In genomic region chr12:47394070-47394469, GRCh38 we compare ENCODE assay signal across 13 cellular contexts.
A peak's percentile ranks its signal among the peaks of the same experiment; 100 is the strongest.
DNase-seq lines count a peak whose midpoint lies in the region; ATAC-seq and TF ChIP-seq lines count a peak whose summit lies in the region.
"Had no signal": no experiment of that assay in that cellular context is flagged by ENCODE, and none has a peak within 500 bp of the region (broad histone marks: within the 10 kb centered on the region; RNA-seq: fewer than 3 reads in every experiment).

No MANE protein-coding gene starts in this region.

- WGBS in IMR-90 (ENCODE audit: extremely low coverage in 2 of 2, insufficient read length in 1 of 2), 2 experiments = 67% methylated on average over 1 of the region's 4 CpGs; no CpG with 5 or more reads in 1 of the 2 experiments

- intact Hi-C loops in CD4-positive, alpha-beta memory T cell (cut with micrococcal nuclease) = no loop called here
- intact Hi-C loops in IMR-90 (cut with micrococcal nuclease) = no loop called here
- intact Hi-C loops in activated T-helper 1 cell treated with anti-CD3 and anti-CD28 coated beads, Interleukin-12 subunit alpha, Interleukin-12 subunit beta, Interleukin-2, Interleukin-4 antibody, amounts not matched to agents 30 ng/mL and 10 ng/mL and 1 ng/mL, durations not matched to agents 14 hours and 24 hours and 36 hours (cut with micrococcal nuclease) = loop anchor here (2.0 to 10.0 kb wide), 4 partner anchors 421 to 1179 kb away; partner anchors contain the start of gene HDAC7
- intact Hi-C loops in naive thymus-derived CD4-positive, alpha-beta T cell (cut with micrococcal nuclease) = loop anchor here (5.0 to 10.0 kb wide), 3 partner anchors 49 to 1177 kb away; no protein-coding TSS in a partner anchor

- H3K27ac ChIP-seq in CD4-positive, alpha-beta memory T cell (ENCODE audit: low read depth, low read length) = peak overlapping the region; percentile 59
- no peak overlapping the region for H3K27ac ChIP-seq in IMR-90 (ENCODE audit: insufficient read depth, low read length)
- H3K27ac ChIP-seq in naive thymus-derived CD4-positive, alpha-beta T cell (ENCODE audit: low read depth, low read length) = peak overlapping the region; percentile 2
- H3K27ac ChIP-seq in WERI-Rb-1 = no peak overlapping the region

- dilution Hi-C loops in IMR-90 (cut with HindIII; ENCODE audit: low sequenced_read_pairs, unreplicated experiment) = no loop called here

- no peak for ATAC-seq in IMR-90 (ENCODE audit: low read depth)
- ATAC-seq in naive thymus-derived CD4-positive, alpha-beta T cell = no peak
- ATAC-seq: left lobe of liver had no signal

- no peak overlapping the region for H3K4me2 ChIP-seq in IMR-90 (ENCODE audit: low read depth, low read length)

- H3K14ac ChIP-seq in IMR-90 (replicated peaks; ENCODE audit: low read depth, low read length) = 0 out of 2 replicates have a peak overlapping the region, but pooled peaks have one; percentile 9

- peak overlapping the region; percentile 47 for H2BK120ac ChIP-seq in IMR-90 (ENCODE audit: low read depth, low read length)

- H3K23ac ChIP-seq in IMR-90 (ENCODE audit: low read depth, low read length) = no peak overlapping the region

- no peak overlapping the region for H2BK5ac ChIP-seq in IMR-90 (ENCODE audit: low read depth, low read length, poor library complexity, severe bottlenecking)

- H3K56ac ChIP-seq in IMR-90 (ENCODE audit: extremely low read depth, insufficient read depth, low read length) = no peak overlapping the region

- H3K9ac ChIP-seq in IMR-90 (ENCODE audit: low read depth, low read length) = no peak overlapping the region

- no peaks in the 10 kb centered on the region for H3K27me3 Mint-ChIP-seq in CD4-positive, alpha-beta memory T cell
- H3K27me3 Mint-ChIP-seq in activated T-helper 1 cell treated with anti-CD3 and anti-CD28 coated beads, Interleukin-12 subunit alpha, Interleukin-12 subunit beta, Interleukin-2, Interleukin-4 antibody, amounts not matched to agents 30 ng/mL and 10 ng/mL and 1 ng/mL, durations not matched to agents 14 hours and 24 hours and 36 hours (ENCODE audit: insufficient read depth) = no peaks in the 10 kb centered on the region
- no peaks in the 10 kb centered on the region for H3K27me3 Mint-ChIP-seq in naive thymus-derived CD4-positive, alpha-beta T cell

- no peak for TF ChIP-seq POLR2A in IMR-90 (IDR thresholded peaks at IDR 0.05; ENCODE audit: low read depth, low read length)

- H4K5ac ChIP-seq in IMR-90 (ENCODE audit: low read depth, low read length) = peak overlapping the region; percentile 86

- no peak overlapping the region for H2BK15ac ChIP-seq in IMR-90 (ENCODE audit: low read depth, low read length)

- peak overlapping the region; percentile 48; the same call in 1 of the 2 replicates for H2BK20ac ChIP-seq in IMR-90 (ENCODE audit: low read depth, low read length)

- no peaks in the 10 kb centered on the region for H3K36me3 ChIP-seq in CD4-positive, alpha-beta memory T cell (ENCODE audit: insufficient read depth, low read length)
- H3K36me3 ChIP-seq in IMR-90 (ENCODE audit: control insufficient read depth, insufficient read depth, low read length) (no peaks in the 10 kb centered on the region), WERI-Rb-1 (no peaks in the 10 kb centered on the region)
- no peaks in the 10 kb centered on the region for H3K36me3 ChIP-seq in naive thymus-derived CD4-positive, alpha-beta T cell (ENCODE audit: control insufficient read depth in 2 of 3, insufficient read depth in 3 of 3, low read length in 3 of 3)
- H3K36me3 ChIP-seq: brain microvascular endothelial cell had no signal

- H3K27me3 ChIP-seq in CD4-positive, alpha-beta memory T cell (ENCODE audit: insufficient read depth, low read length) = no peaks in the 10 kb centered on the region
- H3K27me3 ChIP-seq in IMR-90 (ENCODE audit: control insufficient read depth, insufficient read depth, low read length) (no peaks in the 10 kb centered on the region), WERI-Rb-1 (ENCODE audit: insufficient read depth, low read depth, severe bottlenecking) (peaks cover 9% of the 10 kb centered on the region)
- no peaks in the 10 kb centered on the region for H3K27me3 ChIP-seq in naive thymus-derived CD4-positive, alpha-beta T cell (ENCODE audit: control insufficient read depth in 2 of 2, insufficient read depth in 2 of 2, low read length in 2 of 2)
- H3K27me3 ChIP-seq: brain microvascular endothelial cell had no signal

- DNase-seq in CD4-positive, alpha-beta memory T cell = peak in 1 of 5 donors; percentile 49
- DNase-seq in IMR-90 (no peak), NCI-H2196 treated with DMSO at 0.1 percent for 48 hours (lab: John Stamatoyannopoulos, UW; ENCODE audit: unreplicated experiment) (no peak), SW480 (ENCODE audit: low spot score) (no peak), NCI-H524 (lab: John Stamatoyannopoulos, UW) (no peak), WERI-Rb-1 (no peak)
- DNase-seq in activated T-helper 1 cell treated with anti-CD3 and anti-CD28 coated beads, Interleukin-12 subunit alpha, Interleukin-12 subunit beta, Interleukin-2, Interleukin-4 antibody, amounts not matched to agents 30 ng/mL and 10 ng/mL and 1 ng/mL, durations not matched to agents 14 hours and 24 hours and 36 hours (ENCODE audit: low spot score) = no peak
- DNase-seq in naive thymus-derived CD4-positive, alpha-beta T cell = peak in 1 of 9 donors; percentile 40
- DNase-seq: brain microvascular endothelial cell, glutamatergic neuron, NCI-H526 treated with DMSO at 0.1 percent for 48 hours had no signal

- H3K18ac ChIP-seq in IMR-90 (ENCODE audit: low read depth, low read length) = 0 out of 2 replicates have a peak overlapping the region, but pooled peaks have one; percentile 16

- TF ChIP-seq RAD21 in IMR-90 (IDR thresholded peaks at IDR 0.05; ENCODE audit: low read length) = no peak

- peaks cover 71% of the 10 kb centered on the region for H3K4me1 ChIP-seq in CD4-positive, alpha-beta memory T cell (ENCODE audit: insufficient read depth, low read length)
- peaks cover 4% of the 10 kb centered on the region; the same call in 1 of the 2 replicates for H3K4me1 ChIP-seq in IMR-90 (ENCODE audit: control insufficient read depth, insufficient read depth, low read length)
- peaks cover 63 to 69% of the 10 kb centered on the region in 2 donors for H3K4me1 ChIP-seq in naive thymus-derived CD4-positive, alpha-beta T cell (ENCODE audit: control insufficient read depth in 2 of 2, insufficient read depth in 2 of 2, low read length in 2 of 2)

- TF ChIP-seq CTCF in IMR-90 (conservative IDR thresholded peaks at IDR 0.05; ENCODE audit: low read depth, low read length) (no peak), WERI-Rb-1 (IDR thresholded peaks at IDR 0.05; ENCODE audit: low read depth, low read length) (no peak)

- H3K4me3 Mint-ChIP-seq in CD4-positive, alpha-beta memory T cell = peak overlapping the region; percentile 46 to 86 (median 66)
- peak overlapping the region; percentile 66 for H3K4me3 Mint-ChIP-seq in activated T-helper 1 cell treated with anti-CD3 and anti-CD28 coated beads, Interleukin-12 subunit alpha, Interleukin-12 subunit beta, Interleukin-2, Interleukin-4 antibody, amounts not matched to agents 30 ng/mL and 10 ng/mL and 1 ng/mL, durations not matched to agents 14 hours and 24 hours and 36 hours
- H3K4me3 Mint-ChIP-seq in naive thymus-derived CD4-positive, alpha-beta T cell = peak overlapping the region in 4 of 10 donors; percentile 17 to 76 (median 37)
- H3K4me3 Mint-ChIP-seq: neural crest cell had no signal

- H4K20me1 ChIP-seq in IMR-90 (ENCODE audit: insufficient read depth, low read length) = no peaks in the 10 kb centered on the region

- H3K9me3 ChIP-seq in CD4-positive, alpha-beta memory T cell (ENCODE audit: control insufficient read depth in 1 of 2, low read length in 2 of 2) = peaks cover 0 to 3% of the 10 kb centered on the region in 2 donors
- H3K9me3 ChIP-seq in IMR-90 (ENCODE audit: control insufficient read depth, insufficient read depth, low read length) (peaks cover 5% of the 10 kb centered on the region; the same call in 1 of the 2 replicates), WERI-Rb-1 (ENCODE audit: severe bottlenecking) (no peaks in the 10 kb centered on the region)
- peaks cover 0 to 12% (median 0%) of the 10 kb centered on the region in 3 experiments for H3K9me3 ChIP-seq in naive thymus-derived CD4-positive, alpha-beta T cell (ENCODE audit: control insufficient read depth in 2 of 3, low read length in 3 of 3)

- no peaks in the 10 kb centered on the region for H3K79me1 ChIP-seq in IMR-90 (ENCODE audit: low read depth in 1 of 2, low read length in 2 of 2)

- H3K4me3 ChIP-seq in CD4-positive, alpha-beta memory T cell (ENCODE audit: low read length in 2 of 2) = peak overlapping the region in 1 of 2 donors; percentile 4
- no peak overlapping the region for H3K4me3 ChIP-seq in IMR-90 (ENCODE audit: insufficient read depth, low read depth, low read length)
- H3K4me3 ChIP-seq in naive thymus-derived CD4-positive, alpha-beta T cell (ENCODE audit: low read length) = no peak overlapping the region
- H3K4me3 ChIP-seq in WERI-Rb-1 (ENCODE audit: low read depth, low read length) = no peak overlapping the region

- H2AK5ac ChIP-seq in IMR-90 (ENCODE audit: low read depth, low read length) = peak overlapping the region; percentile 64; the same call in 1 of the 2 replicates

- 0 out of 2 replicates have a peak, but pooled peaks cover 3% of the 10 kb centered on the region for H3K9me1 ChIP-seq in IMR-90 (ENCODE audit: insufficient read depth, low read length)

- H3K36me3 Mint-ChIP-seq in CD4-positive, alpha-beta memory T cell = peaks cover 7 to 8% of the 10 kb centered on the region in 2 donors
- H3K36me3 Mint-ChIP-seq in activated T-helper 1 cell treated with anti-CD3 and anti-CD28 coated beads, Interleukin-12 subunit alpha, Interleukin-12 subunit beta, Interleukin-2, Interleukin-4 antibody, amounts not matched to agents 30 ng/mL and 10 ng/mL and 1 ng/mL, durations not matched to agents 14 hours and 24 hours and 36 hours (ENCODE audit: low read depth) = peaks cover 29% of the 10 kb centered on the region
- H3K36me3 Mint-ChIP-seq in naive thymus-derived CD4-positive, alpha-beta T cell = peaks cover 9 to 39% (median 16%) of the 10 kb centered on the region in 5 donors

- peak overlapping the region; percentile 54 to 99 (median 95) for H3K27ac Mint-ChIP-seq in CD4-positive, alpha-beta memory T cell
- H3K27ac Mint-ChIP-seq in activated T-helper 1 cell treated with anti-CD3 and anti-CD28 coated beads, Interleukin-12 subunit alpha, Interleukin-12 subunit beta, Interleukin-2, Interleukin-4 antibody, amounts not matched to agents 30 ng/mL and 10 ng/mL and 1 ng/mL, durations not matched to agents 14 hours and 24 hours and 36 hours = peak overlapping the region; percentile 100
- peak overlapping the region in 8 of 9 donors; percentile 68 to 98 (median 92) for H3K27ac Mint-ChIP-seq in naive thymus-derived CD4-positive, alpha-beta T cell

- H4K8ac ChIP-seq in IMR-90 (ENCODE audit: low read depth in 2 of 2, low read length in 2 of 2) = peak overlapping the region in 1 of 2 experiments; percentile 54; a peak in 1 of 4 replicates

- no peak overlapping the region for H2AK9ac ChIP-seq in IMR-90 (replicated peaks; ENCODE audit: low read depth, low read length, poor library complexity)

- peaks cover 3 to 18% (median 7%) of the 10 kb centered on the region in 8 donors for H3K9me3 Mint-ChIP-seq in CD4-positive, alpha-beta memory T cell
- H3K9me3 Mint-ChIP-seq in activated T-helper 1 cell treated with anti-CD3 and anti-CD28 coated beads, Interleukin-12 subunit alpha, Interleukin-12 subunit beta, Interleukin-2, Interleukin-4 antibody, amounts not matched to agents 30 ng/mL and 10 ng/mL and 1 ng/mL, durations not matched to agents 14 hours and 24 hours and 36 hours = peaks cover 16% of the 10 kb centered on the region
- peaks cover 3 to 43% (median 17%) of the 10 kb centered on the region in 11 donors for H3K9me3 Mint-ChIP-seq in naive thymus-derived CD4-positive, alpha-beta T cell

- no peak overlapping the region; the same call in 1 of the 2 replicates for H4K91ac ChIP-seq in IMR-90 (ENCODE audit: insufficient read depth, low read depth, low read length)

- BruUV-seq in IMR-90 (replicated peaks; lab: Mats Ljungman, UMichigan) = no TSS peak

- in situ Hi-C loops in IMR-90 (cut with MboI; ENCODE audit: low sequenced_read_pairs) = loop anchor here (10.0 kb wide), 1 partner anchor 319 kb away; the partner anchor contains the start of genes AMIGO2 and PCED1B

- peak overlapping the region; percentile 0 for H2AFZ ChIP-seq in IMR-90 (replicated peaks; ENCODE audit: low read length, poor library complexity)

- peak overlapping the region; percentile 50; the same call in 1 of the 2 replicates for H3K4ac ChIP-seq in IMR-90 (ENCODE audit: low read depth, low read length)

- H3K4me1 Mint-ChIP-seq in CD4-positive, alpha-beta memory T cell = peaks cover 58 to 80% (median 70%) of the 10 kb centered on the region in 4 donors
- peaks cover 92% of the 10 kb centered on the region for H3K4me1 Mint-ChIP-seq in activated T-helper 1 cell treated with anti-CD3 and anti-CD28 coated beads, Interleukin-12 subunit alpha, Interleukin-12 subunit beta, Interleukin-2, Interleukin-4 antibody, amounts not matched to agents 30 ng/mL and 10 ng/mL and 1 ng/mL, durations not matched to agents 14 hours and 24 hours and 36 hours (ENCODE audit: low read depth)
- H3K4me1 Mint-ChIP-seq in naive thymus-derived CD4-positive, alpha-beta T cell = peaks cover 47 to 84% (median 80%) of the 10 kb centered on the region in 7 donors
- H3K4me1 Mint-ChIP-seq: neural crest cell had no signal

- CTCF ChIA-PET in CD4-positive, alpha-beta memory T cell (lab: Charles Lee; ENCODE audit: partially characterized antibody) = interaction anchor here (0.8 to 7.3 kb wide), 9 partner anchors 11 to 360 kb away, joined by 3 to 199 read pairs (median 4); partner anchors contain the start of genes AMIGO2 and PCED1B
- CTCF ChIA-PET in IMR-90 (lab: Yijun Ruan, JAX) = no interaction called here
- CTCF ChIA-PET in naive thymus-derived CD4-positive, alpha-beta T cell (lab: Charles Lee) = interaction anchor here (0.8 to 6.1 kb wide), 2 partner anchors 10 to 361 kb away, joined by 4 to 74 read pairs; no protein-coding TSS in a partner anchor

- POLR2A ChIA-PET in CD4-positive, alpha-beta memory T cell (lab: Charles Lee; ENCODE audit: partially characterized antibody) = interaction anchor here (0.6 to 6.1 kb wide), 6 partner anchors 10 to 362 kb away, joined by 3 to 75 read pairs (median 13); partner anchors contain the start of genes AMIGO2 and PCED1B
- POLR2A ChIA-PET in IMR-90 (lab: Charles Lee; ENCODE audit: unreplicated experiment) = no interaction called here
- POLR2A ChIA-PET in naive thymus-derived CD4-positive, alpha-beta T cell (lab: Charles Lee) = interaction anchor here (0.6 to 5.3 kb wide), 6 partner anchors 9 to 315 kb away, joined by 3 to 30 read pairs (median 3); partner anchors contain the start of gene PCED1B

Comparison
In these comparisons a context has a peak if more than half of its experiments do, and no peak if none do; other contexts are left out.
1. H3K27ac ChIP-seq: peak in CD4-positive, alpha-beta memory T cell (single experiment) and naive thymus-derived CD4-positive, alpha-beta T cell (single experiment); none in IMR-90 (single experiment) and WERI-Rb-1 (single experiment).
2. intact Hi-C loops: an anchor here in activated T-helper 1 cell treated with anti-CD3 and anti-CD28 coated beads, Interleukin-12 subunit alpha, Interleukin-12 subunit beta, Interleukin-2, Interleukin-4 antibody, amounts not matched to agents 30 ng/mL and 10 ng/mL and 1 ng/mL, durations not matched to agents 14 hours and 24 hours and 36 hours (2.0 to 10.0 kb wide) and naive thymus-derived CD4-positive, alpha-beta T cell (5.0 to 10.0 kb wide); none called in CD4-positive, alpha-beta memory T cell and IMR-90.
3. Peak in every context shown above with its lines, with median percentiles within 50 percentile points of each other: H3K27ac Mint-ChIP-seq.